In the genomic region with DNA sequence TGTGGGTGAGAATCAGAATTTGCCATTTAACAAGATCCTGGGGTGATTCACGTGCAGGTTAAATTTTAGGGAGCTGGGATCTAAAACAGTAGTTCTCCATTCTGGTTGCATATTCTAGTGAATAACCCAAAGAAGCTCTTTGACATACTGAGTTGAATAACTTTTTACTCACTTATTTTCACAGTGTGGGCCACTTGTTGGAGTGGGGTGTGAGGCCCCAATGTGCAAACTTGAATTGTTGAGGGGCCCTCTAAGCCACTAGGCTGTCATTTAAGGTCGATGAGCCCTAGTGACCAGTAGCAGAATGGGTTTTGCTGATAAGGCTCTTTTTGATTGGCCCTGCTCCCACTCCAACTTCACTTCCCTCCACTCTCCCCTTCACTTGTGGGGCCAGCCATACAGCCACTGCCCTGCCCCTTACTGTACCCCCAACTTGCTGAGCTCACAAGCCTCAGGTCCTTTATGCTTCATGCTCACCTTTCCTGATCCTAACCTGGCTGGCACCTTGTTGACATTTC, we compare ENCODE assay signal across 1 cellular context.
TF ChIP-seq lines count a peak whose summit lies in the region.

No MANE protein-coding gene starts in this region.

TF ChIP-seq in IMR-90, 13 proteins besides CTCF, POLR2A, EP300 and RAD21:
- TF ChIP-seq, protein P1, sequence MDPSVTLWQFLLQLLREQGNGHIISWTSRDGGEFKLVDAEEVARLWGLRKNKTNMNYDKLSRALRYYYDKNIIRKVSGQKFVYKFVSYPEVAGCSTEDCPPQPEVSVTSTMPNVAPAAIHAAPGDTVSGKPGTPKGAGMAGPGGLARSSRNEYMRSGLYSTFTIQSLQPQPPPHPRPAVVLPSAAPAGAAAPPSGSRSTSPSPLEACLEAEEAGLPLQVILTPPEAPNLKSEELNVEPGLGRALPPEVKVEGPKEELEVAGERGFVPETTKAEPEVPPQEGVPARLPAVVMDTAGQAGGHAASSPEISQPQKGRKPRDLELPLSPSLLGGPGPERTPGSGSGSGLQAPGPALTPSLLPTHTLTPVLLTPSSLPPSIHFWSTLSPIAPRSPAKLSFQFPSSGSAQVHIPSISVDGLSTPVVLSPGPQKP (IDR thresholded peaks at IDR 0.05; ENCODE audit: borderline replicate concordance, low read depth, low read length), result no peak
- TF ChIP-seq MAFK (IDR thresholded peaks at IDR 0.05; ENCODE audit: low read depth, low read length) (peak; percentile 60), MXI1 (IDR thresholded peaks at IDR 0.05; ENCODE audit: borderline replicate concordance, low read depth, low read length) (no peak)
TF ChIP-seq in IMR-90: peak in this region for 1.
